ENCODE assay signal across 8 cellular contexts in genomic region chr12:104358353-104359003, GRCh38. TPM values are rescaled to one million over a fixed set of nuclear protein-coding genes. Genes with fewer than 3 reads are reported as not detected.
DNase-seq lines count a peak whose midpoint lies in the region; ATAC-seq and TF ChIP-seq lines count a peak whose summit lies in the region.

No MANE protein-coding gene starts in this region.

- H3K27ac ChIP-seq in dorsolateral prefrontal cortex = no peak overlapping the region

- no peaks in the 10 kb centered on the region for H3K36me3 ChIP-seq in mucosa of descending colon (ENCODE audit: low read depth)

- TF ChIP-seq CTCF in dorsolateral prefrontal cortex (IDR thresholded peaks at IDR 0.05 in 54 of 56, conservative IDR thresholded peaks at IDR 0.05 in 2 of 56; ENCODE audit: low read depth in 1 of 56, partially characterized antibody in 56 of 56) (peak; percentile 48 to 89 (median 80)), mucosa of descending colon (IDR thresholded peaks at IDR 0.05) (peak; percentile 87)

- H3K4me3 ChIP-seq in dorsolateral prefrontal cortex (no peak overlapping the region), mucosa of descending colon (no peak overlapping the region)

- H3K9me3 ChIP-seq in mucosa of descending colon = no peaks in the 10 kb centered on the region

- intact Hi-C loops in dorsolateral prefrontal cortex (cut with DNase I) = loop anchor here in 1 of 2 donors (2.0 to 5.0 kb wide), 3 partner anchors 71 to 158 kb away; partner anchors contain the start of gene TXNRD1
- intact Hi-C loops in mucosa of descending colon (cut with DNase I, micrococcal nuclease) = loop anchor here (5.0 kb wide), 1 partner anchor 156 kb away; no protein-coding TSS in a partner anchor

- ATAC-seq in HG02678 (IDR thresholded peaks at IDR 0.05; ENCODE audit: unreplicated experiment) (peak; percentile 83), mucosa of descending colon (peak; percentile 90)

- no peaks in the 10 kb centered on the region for H3K27me3 ChIP-seq in dorsolateral prefrontal cortex

- no peaks in the 10 kb centered on the region for H3K4me1 ChIP-seq in mucosa of descending colon (ENCODE audit: low read depth)

- peak; percentile 43 to 68 (median 56) for DNase-seq in NCI-H1417 (lab: John Stamatoyannopoulos, UW)
- DNase-seq in NCI-H1417 treated with DMSO at 0.1 percent for 48 hours (lab: John Stamatoyannopoulos, UW) = no peak
- DNase-seq in NCI-H345 (lab: John Stamatoyannopoulos, UW) = peak; percentile 18
- DNase-seq in activated CD4-positive, alpha-beta T cell treated with anti-CD3 and anti-CD28 coated beads, Interleukin-2, amount 50 U/mL, for 1 hour = peak; percentile 64
- peak in 5 of 10 donors; percentile 26 to 63 (median 42) for DNase-seq in dorsolateral prefrontal cortex
- DNase-seq in mucosa of descending colon = peak in 2 of 3 donors; percentile 61 to 84
- DNase-seq in stimulated activated CD8-positive, alpha-beta memory T cell treated with anti-CD3 and anti-CD28 coated beads, Interleukin-7, amount 100 ng/mL, for 48 hours (ENCODE audit: extremely low read depth in 1 of 2, low read depth in 1 of 2) = peak; percentile 21 to 42

RNA-seq across cellular contexts. Expression of gene EID3, which starts 54.9 kb away (rescaled TPM):
- total RNA-seq in dorsolateral prefrontal cortex (1 to 10 TPM; 2.7 to 9.5 (median 5.7) TPM), mucosa of descending colon (1 to 10 TPM; 2.4 to 6.4 (median 3.9) TPM)
